Comparison of ENCODE assay signal across 15 cellular contexts in the genomic region with DNA sequence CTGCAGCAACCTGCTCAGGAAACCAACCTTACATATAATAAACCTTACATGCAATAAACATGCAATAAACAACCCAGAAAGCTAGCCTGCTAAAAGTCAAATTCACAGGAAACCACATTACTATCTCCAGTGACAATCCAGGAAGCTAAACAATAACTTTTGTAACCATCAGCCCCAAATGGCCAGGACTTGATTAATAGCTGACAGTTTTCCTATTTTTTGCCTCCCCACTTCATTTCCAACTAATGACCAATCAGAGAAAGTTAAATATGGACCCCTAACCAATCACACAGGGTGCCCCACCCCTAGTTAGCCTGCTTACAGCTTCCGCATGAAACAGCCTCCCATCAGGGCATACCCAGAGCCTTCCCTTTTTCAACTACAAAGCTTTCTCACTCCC.
"Had no signal": no experiment of that assay in that cellular context is flagged by ENCODE, and none has a peak within 500 bp of the region (broad histone marks: within the 10 kb centered on the region; RNA-seq: fewer than 3 reads in every experiment).

No MANE protein-coding gene starts in this region.

- H3K27ac ChIP-seq: hepatocyte, pancreas, thoracic aorta, upper lobe of right lung had no signal

- H3K27me3 ChIP-seq: hepatocyte, pancreas, upper lobe of right lung had no signal

- H3K4me2 ChIP-seq: hepatocyte had no signal

- ATAC-seq: left lobe of liver; naive thymus-derived CD8-positive, alpha-beta T cell; pancreas; upper lobe of right lung had no signal

- H2AFZ ChIP-seq: hepatocyte had no signal

- H3K27me3 Mint-ChIP-seq: naive thymus-derived CD8-positive, alpha-beta T cell had no signal

- H3K9me3 ChIP-seq: pancreas, thoracic aorta had no signal

- H3K4me3 ChIP-seq: hepatocyte, pancreas, thoracic aorta, upper lobe of right lung had no signal

- H3K27ac Mint-ChIP-seq: activated naive CD4-positive, alpha-beta T cell treated with anti-CD3 and anti-CD28 coated beads for 36 hours; activated T-helper 2 cell treated with anti-CD3 and anti-CD28 coated beads, Interferon-gamma antibody, Interleukin-2, Interleukin-4, amounts not matched to agents 10 μg/mL and 5 μg/mL and 100 μg/mL, durations not matched to agents 14 hours and 24 hours and 36 hours had no signal

- H3K4me1 ChIP-seq: pancreas, upper lobe of right lung had no signal

- DNase-seq: activated CD4-positive, alpha-beta T cell treated with anti-CD3 and anti-CD28 coated beads for 1 hour; activated CD4-positive, alpha-beta T cell treated with anti-CD3 and anti-CD28 coated beads, Interleukin-2, amount 50 U/mL, for 48 hours; activated naive CD4-positive, alpha-beta T cell treated with anti-CD3 and anti-CD28 coated beads for 36 hours; dermis blood vessel endothelial cell; erythroblast; islet precursor cell; naive thymus-derived CD8-positive, alpha-beta T cell; pancreas; stimulated activated CD4-positive, alpha-beta T cell treated with anti-CD3 and anti-CD28 coated beads, Interleukin-1b, Interleukin-23, amount 100 ng/mL, for 48 hours; T-helper 2 cell; upper lobe of right lung had no signal

- H3K79me2 ChIP-seq: hepatocyte had no signal

- H3K4me3 Mint-ChIP-seq: activated naive CD4-positive, alpha-beta T cell treated with anti-CD3 and anti-CD28 coated beads for 36 hours; naive thymus-derived CD8-positive, alpha-beta T cell had no signal

- H3K36me3 ChIP-seq: pancreas, thoracic aorta, upper lobe of right lung had no signal
